ENCODE assay signal across 11 cellular contexts in the genomic region with DNA sequence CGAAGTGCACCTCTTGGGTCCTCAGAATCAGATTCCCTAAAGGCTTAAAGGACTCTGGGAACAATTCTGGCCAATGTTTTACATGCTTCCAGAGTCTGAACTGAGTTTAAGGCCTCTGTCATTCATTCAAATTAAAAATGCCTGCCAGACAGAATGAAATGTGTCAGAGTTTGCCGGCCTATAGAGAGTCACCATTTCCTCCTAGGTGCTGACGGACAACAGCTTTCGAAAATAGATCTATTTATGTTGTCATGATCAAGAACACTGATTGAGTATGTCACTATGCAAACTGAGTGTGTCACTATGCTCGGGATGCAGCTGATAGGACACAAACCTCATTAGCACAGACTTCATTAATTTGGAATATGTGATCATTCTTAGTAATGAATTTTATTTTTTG.
"Had no signal": no experiment of that assay in that cellular context is flagged by ENCODE, and none has a peak within 500 bp of the region (broad histone marks: within the 10 kb centered on the region; RNA-seq: fewer than 3 reads in every experiment).

No MANE protein-coding gene starts in this region.

- H3K9me3 ChIP-seq: HAP-1 had no signal

- H3K27ac Mint-ChIP-seq: GM23338, H9, HFFc6 had no signal

- H3K4me3 Mint-ChIP-seq: GM23338, H9, HFFc6 had no signal

- H3K9me3 Mint-ChIP-seq: GM23338, H9, HFFc6 had no signal

- FAIRE-seq: H1, H54 had no signal

- H3K27ac ChIP-seq: GM23248 had no signal

- DNase-seq: GM23248, GOT3, H7, H9, HCEC 1CT, HFFc6 had no signal

- ATAC-seq: GM23338, HCT116 had no signal

- H3K4me1 Mint-ChIP-seq: GM23338, H9 had no signal

- H3K36me3 ChIP-seq: HAP-1 had no signal

- H3K4me3 ChIP-seq: GM23248, GM23338, HAP-1 had no signal
